Comparison of ENCODE assay signal across 1 cellular context in genomic region chr2:131492418-131493198, GRCh38.
TF ChIP-seq lines count a peak whose summit lies in the region.

No MANE protein-coding gene starts in this region.

TF ChIP-seq in HepG2, 621 proteins besides CTCF, POLR2A, EP300 and RAD21 (continued from another document and continues in another):
- no peak for TF ChIP-seq ZBTB2 (CRISPR knock-in tag; IDR thresholded peaks at IDR 0.05; ENCODE audit: low read depth)
- TF ChIP-seq HIVEP1 (CRISPR knock-in tag; IDR thresholded peaks at IDR 0.05): peak; percentile 81
- 0 out of 2 replicates have a peak, but pooled peaks have one; percentile 61 for TF ChIP-seq ZNF510 (CRISPR knock-in tag; IDR thresholded peaks at IDR 0.05; ENCODE audit: low read depth)
- no peak; the same call in 1 of the 2 replicates for TF ChIP-seq ZBTB7B (CRISPR knock-in tag; IDR thresholded peaks at IDR 0.05)
- no peak; the same call in 1 of the 2 replicates for TF ChIP-seq ELF3 (CRISPR knock-in tag; IDR thresholded peaks at IDR 0.05)
- peak; percentile 63 for TF ChIP-seq ZFP90 (CRISPR knock-in tag; IDR thresholded peaks at IDR 0.05; ENCODE audit: borderline replicate concordance)
- no peak for TF ChIP-seq ARNTL (CRISPR knock-in tag; IDR thresholded peaks at IDR 0.05)
- TF ChIP-seq ZNF335 (CRISPR knock-in tag; IDR thresholded peaks at IDR 0.05): peak; percentile 66; the same call in 1 of the 2 replicates
- peak; percentile 20; the same call in 1 of the 2 replicates for TF ChIP-seq ZBTB38 (CRISPR knock-in tag; IDR thresholded peaks at IDR 0.05)
- peak; percentile 38; the same call in 1 of the 2 replicates for TF ChIP-seq RXRA (CRISPR knock-in tag; IDR thresholded peaks at IDR 0.05)
- peak; percentile 83; the same call in 1 of the 2 replicates for TF ChIP-seq PCBP1 (IDR thresholded peaks at IDR 0.05; ENCODE audit: borderline replicate concordance, low read depth, low read length)
- TF ChIP-seq PAXIP1 (CRISPR knock-in tag; conservative IDR thresholded peaks at IDR 0.05): peak; percentile 53; the same call in 1 of the 2 replicates
- peak; percentile 85 for TF ChIP-seq PHF8 (CRISPR knock-in tag; IDR thresholded peaks at IDR 0.05)
- peak; percentile 62; the same call in 1 of the 2 replicates for TF ChIP-seq IRF2 (CRISPR knock-in tag; IDR thresholded peaks at IDR 0.05)
- TF ChIP-seq SNAI1 (CRISPR knock-in tag; IDR thresholded peaks at IDR 0.05; ENCODE audit: borderline replicate concordance): no peak
- peak; percentile 8; the same call in 1 of the 2 replicates for TF ChIP-seq ZNF121 (CRISPR knock-in tag; IDR thresholded peaks at IDR 0.05)
- TF ChIP-seq NR2C2 (CRISPR knock-in tag; IDR thresholded peaks at IDR 0.05; ENCODE audit: borderline replicate concordance): peak; percentile 67
- TF ChIP-seq HOMEZ (CRISPR knock-in tag; IDR thresholded peaks at IDR 0.05; ENCODE audit: low read depth): 0 out of 2 replicates have a peak, but pooled peaks have one; percentile 50
- TF ChIP-seq ZNF329 (CRISPR knock-in tag; IDR thresholded peaks at IDR 0.05; ENCODE audit: low read depth): peak; percentile 32; the same call in 1 of the 2 replicates
- peak; percentile 44; the same call in 1 of the 2 replicates for TF ChIP-seq DRAP1 (CRISPR knock-in tag; IDR thresholded peaks at IDR 0.05)
- TF ChIP-seq ZNF431 (CRISPR knock-in tag; IDR thresholded peaks at IDR 0.05; ENCODE audit: borderline replicate concordance, low read depth): no peak
- peak; percentile 78 for TF ChIP-seq ELF1 (CRISPR knock-in tag; IDR thresholded peaks at IDR 0.05)
- peak; percentile 84 for TF ChIP-seq SAP130 (CRISPR knock-in tag; IDR thresholded peaks at IDR 0.05; ENCODE audit: low read depth)
- no peak for TF ChIP-seq STAG1 (CRISPR knock-in tag; IDR thresholded peaks at IDR 0.05)
- 0 out of 2 replicates have a peak, but pooled peaks have one; percentile 33 for TF ChIP-seq ZNF274 (CRISPR knock-in tag; IDR thresholded peaks at IDR 0.05)
- peak in 1 of 2 experiments; percentile 66; a peak in 1 of 4 replicates for TF ChIP-seq KLF16 (CRISPR knock-in tag; IDR thresholded peaks at IDR 0.05)
- peak; percentile 76 for TF ChIP-seq HNF1B (CRISPR knock-in tag; IDR thresholded peaks at IDR 0.05)
- peak; percentile 46 for TF ChIP-seq ZC3H13 (CRISPR knock-in tag; IDR thresholded peaks at IDR 0.05)
- TF ChIP-seq IRX3 (CRISPR knock-in tag; IDR thresholded peaks at IDR 0.05; ENCODE audit: borderline replicate concordance, low read depth): no peak
- TF ChIP-seq BORCS8-MEF2B (CRISPR knock-in tag; IDR thresholded peaks at IDR 0.05): peak; percentile 7; the same call in 1 of the 2 replicates
- peak; percentile 93; the same call in 1 of the 2 replicates for TF ChIP-seq ZNF891 (CRISPR knock-in tag; IDR thresholded peaks at IDR 0.05)
- TF ChIP-seq FOXP1 (IDR thresholded peaks at IDR 0.05): no peak
- TF ChIP-seq FOXP1 (CRISPR knock-in tag; IDR thresholded peaks at IDR 0.05): peak; percentile 59; the same call in 1 of the 2 replicates
- TF ChIP-seq LCORL (IDR thresholded peaks at IDR 0.05): no peak
- TF ChIP-seq LCORL (CRISPR knock-in tag; IDR thresholded peaks at IDR 0.05): peak; percentile 92
- peak; percentile 61; the same call in 1 of the 2 replicates for TF ChIP-seq JUND (CRISPR knock-in tag; IDR thresholded peaks at IDR 0.05)
- no peak for TF ChIP-seq ZNF800 (CRISPR knock-in tag; IDR thresholded peaks at IDR 0.05)
- no peak for TF ChIP-seq HMGA1 (CRISPR knock-in tag; conservative IDR thresholded peaks at IDR 0.05)
- no peak for TF ChIP-seq ZNF597 (CRISPR knock-in tag; IDR thresholded peaks at IDR 0.05)
- TF ChIP-seq NFE2L2 (IDR thresholded peaks at IDR 0.05; ENCODE audit: low read length): no peak
- TF ChIP-seq PAF1 (CRISPR knock-in tag; IDR thresholded peaks at IDR 0.05): no peak
- peak; percentile 80; the same call in 1 of the 2 replicates for TF ChIP-seq ZNF790 (CRISPR knock-in tag; IDR thresholded peaks at IDR 0.05; ENCODE audit: borderline replicate concordance)
- TF ChIP-seq ZNF598 (CRISPR knock-in tag; IDR thresholded peaks at IDR 0.05; ENCODE audit: borderline replicate concordance): no peak
- no peak for TF ChIP-seq HHEX (CRISPR knock-in tag; IDR thresholded peaks at IDR 0.05)
- peak; percentile 58; the same call in 1 of the 2 replicates for TF ChIP-seq GATAD2A (CRISPR knock-in tag; IDR thresholded peaks at IDR 0.05)
- peak; percentile 39; the same call in 1 of the 2 replicates for TF ChIP-seq ZNF263 (CRISPR knock-in tag; IDR thresholded peaks at IDR 0.05)
- peak; percentile 80 for TF ChIP-seq ZNF281 (CRISPR knock-in tag; IDR thresholded peaks at IDR 0.05; ENCODE audit: borderline replicate concordance)
- no peak for TF ChIP-seq ZFYVE20 (CRISPR knock-in tag; IDR thresholded peaks at IDR 0.05; ENCODE audit: borderline replicate concordance, low read depth)
- TF ChIP-seq ZNF547 (CRISPR knock-in tag; IDR thresholded peaks at IDR 0.05): no peak
- TF ChIP-seq ZNF660 (CRISPR knock-in tag; IDR thresholded peaks at IDR 0.05; ENCODE audit: borderline replicate concordance, low read depth): no peak
- no peak for TF ChIP-seq ZNF326 (CRISPR knock-in tag; IDR thresholded peaks at IDR 0.05; ENCODE audit: borderline replicate concordance)
- no peak for TF ChIP-seq NKX3-1 (CRISPR knock-in tag; IDR thresholded peaks at IDR 0.05)
- peak; percentile 66; the same call in 1 of the 2 replicates for TF ChIP-seq SRF (IDR thresholded peaks at IDR 0.05; ENCODE audit: low read depth, low read length)
- TF ChIP-seq GFI1 (CRISPR knock-in tag; IDR thresholded peaks at IDR 0.05; ENCODE audit: borderline replicate concordance): 0 out of 2 replicates have a peak, but pooled peaks have one; percentile 40
- TF ChIP-seq ZNF766 (CRISPR knock-in tag; IDR thresholded peaks at IDR 0.05; ENCODE audit: borderline replicate concordance): peak; percentile 73; the same call in 1 of the 2 replicates
